27 cellular contexts compared by ENCODE assay signal in genomic region chr13:71852082-71852481, GRCh38. TPM values are rescaled to one million over a fixed set of nuclear protein-coding genes. Genes with fewer than 3 reads are reported as not detected.
"Had no signal": no experiment of that assay in that cellular context is flagged by ENCODE, and none has a peak within 500 bp of the region (broad histone marks: within the 10 kb centered on the region; RNA-seq: fewer than 3 reads in every experiment).

No MANE protein-coding gene starts in this region.

- H3K9me3 Mint-ChIP-seq: activated CD4-positive, alpha-beta memory T cell treated with anti-CD3 and anti-CD28 coated beads, Interleukin-2, amount 10 ng/mL, durations not matched to agents 7 days and 5 days; activated CD4-positive, alpha-beta T cell treated with anti-CD3 and anti-CD28 coated beads, Interleukin-2, amount 10 ng/mL, durations not matched to agents 7 days and 5 days; effector memory CD8-positive, alpha-beta T cell; naive thymus-derived CD4-positive, alpha-beta T cell had no signal

- H3K27me3 ChIP-seq: cardiac muscle cell, dorsolateral prefrontal cortex, gastroesophageal sphincter, neutrophil, right lobe of liver, transverse colon had no signal

- H3K27me3 Mint-ChIP-seq: activated CD4-positive, alpha-beta memory T cell treated with anti-CD3 and anti-CD28 coated beads, Interleukin-2, amount 10 ng/mL, durations not matched to agents 7 days and 5 days; effector memory CD8-positive, alpha-beta T cell had no signal

- H3K36me3 ChIP-seq: cardiac muscle cell, gastroesophageal sphincter, neutrophil, right lobe of liver, transverse colon had no signal

- H3K4me3 Mint-ChIP-seq: activated CD4-positive, alpha-beta memory T cell treated with anti-CD3 and anti-CD28 coated beads, Interleukin-2, amount 10 ng/mL, durations not matched to agents 7 days and 5 days; activated CD4-positive, alpha-beta T cell treated with anti-CD3 and anti-CD28 coated beads, Interleukin-2, amount 10 ng/mL, durations not matched to agents 7 days and 5 days; effector memory CD8-positive, alpha-beta T cell; naive thymus-derived CD4-positive, alpha-beta T cell had no signal

- H3K36me3 Mint-ChIP-seq: activated naive CD4-positive, alpha-beta T cell treated with anti-CD3 and anti-CD28 coated beads, Interleukin-2, amount 50 U/mL, for 72 hours; naive thymus-derived CD4-positive, alpha-beta T cell had no signal

- H3K4me3 ChIP-seq: cardiac muscle cell, coronary artery, dorsolateral prefrontal cortex, gastroesophageal sphincter, right lobe of liver, transverse colon had no signal

- ATAC-seq: activated naive CD4-positive, alpha-beta T cell treated with anti-CD3 and anti-CD28 coated beads, Interleukin-2, amount 50 U/mL, for 72 hours; effector memory CD8-positive, alpha-beta T cell; gastroesophageal sphincter; left cardiac atrium; left ventricle myocardium superior; naive thymus-derived CD4-positive, alpha-beta T cell; right lobe of liver had no signal

- H3K4me1 ChIP-seq: gastroesophageal sphincter, right lobe of liver, transverse colon had no signal

- H3K27ac Mint-ChIP-seq: activated CD4-positive, alpha-beta memory T cell treated with anti-CD3 and anti-CD28 coated beads, Interleukin-2, amount 10 ng/mL, durations not matched to agents 7 days and 5 days; activated CD4-positive, alpha-beta T cell treated with anti-CD3 and anti-CD28 coated beads, Interleukin-2, amount 10 ng/mL, durations not matched to agents 7 days and 5 days; activated naive CD4-positive, alpha-beta T cell treated with anti-CD3 and anti-CD28 coated beads, Interleukin-2, amount 50 U/mL, for 72 hours; effector memory CD8-positive, alpha-beta T cell; naive thymus-derived CD4-positive, alpha-beta T cell had no signal

- H3K27ac ChIP-seq: cardiac muscle cell, coronary artery, dorsolateral prefrontal cortex, gastroesophageal sphincter, neutrophil, right lobe of liver, transverse colon had no signal

- DNase-seq: activated CD4-positive, alpha-beta memory T cell treated with anti-CD3 and anti-CD28 coated beads, Interleukin-2, amount 10 ng/mL, durations not matched to agents 7 days and 5 days; activated CD4-positive, alpha-beta T cell treated with anti-CD3 and anti-CD28 coated beads for 1 hour; activated CD4-positive, alpha-beta T cell treated with anti-CD3 and anti-CD28 coated beads, Interleukin-2, amount 10 ng/mL, durations not matched to agents 7 days and 5 days; activated naive CD4-positive, alpha-beta T cell; activated T-cell treated with anti-CD3 and anti-CD28 coated beads, Interleukin-2, amount 50 U/mL, for 48 hours; cerebellar nuclear complex; dorsolateral prefrontal cortex; effector memory CD8-positive, alpha-beta T cell; head of caudate nucleus; hippocampal formation; left cardiac atrium; left ventricle myocardium superior; mammary epithelial cell; midbrain; naive thymus-derived CD4-positive, alpha-beta T cell; right lobe of liver; stimulated activated CD4-positive, alpha-beta T cell treated with anti-CD3 and anti-CD28 coated beads, Interleukin-2, amount 100 ng/mL, for 48 hours; stimulated activated naive CD4-positive, alpha-beta T cell treated with Interleukin-2 at 50 U/mL for 16 hours; T-helper 9 cell; transverse colon had no signal

- H3K4me1 Mint-ChIP-seq: activated CD4-positive, alpha-beta memory T cell treated with anti-CD3 and anti-CD28 coated beads, Interleukin-2, amount 10 ng/mL, durations not matched to agents 7 days and 5 days; activated CD4-positive, alpha-beta T cell treated with anti-CD3 and anti-CD28 coated beads, Interleukin-2, amount 10 ng/mL, durations not matched to agents 7 days and 5 days; naive thymus-derived CD4-positive, alpha-beta T cell had no signal

- H3K9me3 ChIP-seq: gastroesophageal sphincter, neutrophil, right lobe of liver, transverse colon had no signal

RNA-seq across cellular contexts. Expression of gene DACH1, which starts 14.9 kb away (rescaled TPM):
- total RNA-seq: activated CD4-positive, alpha-beta memory T cell treated with anti-CD3 and anti-CD28 coated beads, Interleukin-2, amount 10 ng/mL, durations not matched to agents 7 days and 5 days; activated CD4-positive, alpha-beta T cell treated with anti-CD3 and anti-CD28 coated beads, Interleukin-2, amount 10 ng/mL, durations not matched to agents 7 days and 5 days; activated naive CD4-positive, alpha-beta T cell treated with anti-CD3 and anti-CD28 coated beads, Interleukin-2, amount 50 U/mL, for 72 hours; T-helper 1 cell treated with Interleukin-12 subunit alpha and Interleukin-12 subunit beta and Interleukin-4 antibody, amounts not matched to agents 30 ng/mL and 1 ng/mL, for 36 hours had no signal
- polyA plus RNA-seq: keratinocyte, mammary epithelial cell had no signal
